7 cellular contexts compared by ENCODE assay signal in the genomic region with DNA sequence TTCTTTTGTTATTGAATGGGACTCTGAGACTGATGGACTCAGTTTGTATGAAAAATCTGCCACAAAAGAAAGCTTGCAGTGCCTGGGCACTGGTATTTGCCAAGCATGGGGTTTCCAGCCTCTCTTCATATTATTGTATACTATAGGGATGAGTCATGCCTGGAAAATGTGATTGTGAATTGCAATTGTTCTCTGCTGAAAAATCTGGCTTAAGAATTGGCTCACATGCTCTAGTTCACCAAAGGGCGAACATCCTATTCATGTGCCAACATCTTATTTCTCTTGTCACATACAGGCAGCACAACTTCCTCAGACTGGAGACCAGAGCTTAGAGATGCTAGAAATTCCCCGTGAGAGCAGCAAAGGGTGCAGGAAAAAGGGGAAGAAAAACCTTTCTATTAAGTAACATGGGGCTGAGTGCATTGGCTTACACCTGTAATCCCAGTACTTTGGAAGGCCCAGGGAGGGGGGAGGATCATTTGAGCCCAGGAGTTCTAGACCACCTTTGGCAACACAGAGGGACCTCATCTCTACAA.
DNase-seq lines count a peak whose midpoint lies in the region; ATAC-seq and TF ChIP-seq lines count a peak whose summit lies in the region.

No MANE protein-coding gene starts in this region.

- TF ChIP-seq RAD21 in HCT116 (IDR thresholded peaks at IDR 0.05; ENCODE audit: low read depth): no peak

- H3K9me3 ChIP-seq in HCT116 (ENCODE audit: control insufficient read depth in 1 of 2, insufficient read depth in 1 of 2, low read depth in 1 of 2, low read length in 2 of 2) (no peaks in the 10 kb centered on the region), RWPE2 (ENCODE audit: severe bottlenecking) (no peaks in the 10 kb centered on the region), skeletal muscle satellite cell (replicated peaks; ENCODE audit: low read length) (no peaks in the 10 kb centered on the region)

- H3K4me3 ChIP-seq in HCT116 (replicated peaks in 1 of 2; ENCODE audit: low read depth in 1 of 2, low read length in 2 of 2) (no peak overlapping the region), RWPE2 (ENCODE audit: severe bottlenecking) (no peak overlapping the region), skeletal muscle satellite cell (ENCODE audit: low read length) (no peak overlapping the region)

- H3K9ac ChIP-seq in HCT116 (ENCODE audit: low read length): no peak overlapping the region
- peak overlapping the region; percentile 43 for H3K9ac ChIP-seq in skeletal muscle satellite cell (ENCODE audit: low read depth, low read length)

- H3K4me2 ChIP-seq in HCT116 (ENCODE audit: low read length): 0 out of 2 replicates have a peak overlapping the region, but pooled peaks have one; percentile 10
- peak overlapping the region; percentile 42 for H3K4me2 ChIP-seq in skeletal muscle satellite cell (ENCODE audit: low read length)

- peak; percentile 34; the same call in 1 of the 2 replicates for ATAC-seq in HCT116
- peak; percentile 90 for ATAC-seq in RWPE2 (ENCODE audit: low read depth)
- ATAC-seq in GM18519 (IDR thresholded peaks at IDR 0.05; ENCODE audit: low FRiP score, unreplicated experiment): no peak

- DNase-seq in HCT116 (ENCODE audit: low read depth, low spot score): no peak
- DNase-seq in RWPE2 (ENCODE audit: low spot score): no peak
- peak; percentile 93 for DNase-seq in fibroblast of peridontal ligament (ENCODE audit: extremely low read depth)
- no peak for DNase-seq in NOMO-1 treated with DMSO at 0.1 percent for 48 hours (lab: John Stamatoyannopoulos, UW; ENCODE audit: unreplicated experiment)
- DNase-seq in NCI-H82 (lab: John Stamatoyannopoulos, UW): no peak

- H3K4me1 ChIP-seq in HCT116 (ENCODE audit: control insufficient read depth in 1 of 2, insufficient read depth in 2 of 2, low read length in 2 of 2): peaks cover 2 to 6% of the 10 kb centered on the region in 2 experiments; a peak in 2 of 4 replicates
- peaks cover 20% of the 10 kb centered on the region for H3K4me1 ChIP-seq in RWPE2 (ENCODE audit: insufficient read depth, poor library complexity, severe bottlenecking)
- peaks cover 13% of the 10 kb centered on the region for H3K4me1 ChIP-seq in skeletal muscle satellite cell (ENCODE audit: control insufficient read depth, insufficient read depth, low read length)

- H3K36me3 ChIP-seq in HCT116 (ENCODE audit: control insufficient read depth in 1 of 2, insufficient read depth in 2 of 2, low read length in 2 of 2) (no peaks in the 10 kb centered on the region), RWPE2 (ENCODE audit: low read depth) (no peaks in the 10 kb centered on the region), skeletal muscle satellite cell (ENCODE audit: insufficient read depth, low read length) (no peaks in the 10 kb centered on the region)

- no TSS peak for BruUV-seq in HCT116 (replicated peaks; lab: Mats Ljungman, UMichigan)

- H3K27me3 ChIP-seq in HCT116 (ENCODE audit: insufficient read depth, low read length): peaks cover 8% of the 10 kb centered on the region; the same call in 1 of the 2 replicates
- H3K27me3 ChIP-seq in RWPE2 (ENCODE audit: insufficient read depth, poor library complexity, severe bottlenecking): no peaks in the 10 kb centered on the region
- no peaks in the 10 kb centered on the region for H3K27me3 ChIP-seq in skeletal muscle satellite cell (ENCODE audit: control insufficient read depth, insufficient read depth, low read length)

- no peak for TF ChIP-seq POLR2A in HCT116 (IDR thresholded peaks at IDR 0.05; ENCODE audit: borderline replicate concordance, extremely low read depth, insufficient read depth, insufficient read length)

- RAD21 ChIA-PET in HCT116 (lab: Charles Lee; ENCODE audit: low non-redundant PET in 1 of 2, low total read pairs in 2 of 2, uncharacterized antibody in 2 of 2, unreplicated experiment in 2 of 2): no interaction called here

- H3K9me2 ChIP-seq in HCT116 (ENCODE audit: insufficient read depth): no peaks in the 10 kb centered on the region

- POLR2A ChIA-PET in HCT116 (lab: Charles Lee): no interaction called here

- TF ChIP-seq CTCF in HCT116 (IDR thresholded peaks at IDR 0.05 in 2 of 3, conservative IDR thresholded peaks at IDR 0.05 in 1 of 3; ENCODE audit: borderline replicate concordance in 1 of 3, insufficient read depth in 1 of 3, low read depth in 2 of 3, low read length in 2 of 3): no peak
- no peak for TF ChIP-seq CTCF in RWPE2 (IDR thresholded peaks at IDR 0.05; ENCODE audit: poor library complexity, severe bottlenecking)

- intact Hi-C loops in HCT116 (cut with micrococcal nuclease): no loop called here

- no peak overlapping the region for H2AFZ ChIP-seq in HCT116 (ENCODE audit: low read depth, low read length, poor library complexity, severe bottlenecking)

- CTCF ChIA-PET in HCT116 (lab: Charles Lee): no interaction called here

- no peaks in the 10 kb centered on the region for H4K20me1 ChIP-seq in HCT116 (ENCODE audit: insufficient read depth)

- H3K27ac ChIP-seq in HCT116 (ENCODE audit: low read depth, low read length) (no peak overlapping the region), RWPE2 (ENCODE audit: poor library complexity, severe bottlenecking) (peak overlapping the region; percentile 81)

- H3K79me2 ChIP-seq in HCT116 (ENCODE audit: insufficient read depth, low read length): no peaks in the 10 kb centered on the region

TF ChIP-seq in HCT116, 20 proteins besides CTCF, POLR2A, EP300 and RAD21:
- TF ChIP-seq JUND (IDR thresholded peaks at IDR 0.05): 0 out of 2 replicates have a peak, but pooled peaks have one; percentile 11
- TF ChIP-seq, protein P1, sequence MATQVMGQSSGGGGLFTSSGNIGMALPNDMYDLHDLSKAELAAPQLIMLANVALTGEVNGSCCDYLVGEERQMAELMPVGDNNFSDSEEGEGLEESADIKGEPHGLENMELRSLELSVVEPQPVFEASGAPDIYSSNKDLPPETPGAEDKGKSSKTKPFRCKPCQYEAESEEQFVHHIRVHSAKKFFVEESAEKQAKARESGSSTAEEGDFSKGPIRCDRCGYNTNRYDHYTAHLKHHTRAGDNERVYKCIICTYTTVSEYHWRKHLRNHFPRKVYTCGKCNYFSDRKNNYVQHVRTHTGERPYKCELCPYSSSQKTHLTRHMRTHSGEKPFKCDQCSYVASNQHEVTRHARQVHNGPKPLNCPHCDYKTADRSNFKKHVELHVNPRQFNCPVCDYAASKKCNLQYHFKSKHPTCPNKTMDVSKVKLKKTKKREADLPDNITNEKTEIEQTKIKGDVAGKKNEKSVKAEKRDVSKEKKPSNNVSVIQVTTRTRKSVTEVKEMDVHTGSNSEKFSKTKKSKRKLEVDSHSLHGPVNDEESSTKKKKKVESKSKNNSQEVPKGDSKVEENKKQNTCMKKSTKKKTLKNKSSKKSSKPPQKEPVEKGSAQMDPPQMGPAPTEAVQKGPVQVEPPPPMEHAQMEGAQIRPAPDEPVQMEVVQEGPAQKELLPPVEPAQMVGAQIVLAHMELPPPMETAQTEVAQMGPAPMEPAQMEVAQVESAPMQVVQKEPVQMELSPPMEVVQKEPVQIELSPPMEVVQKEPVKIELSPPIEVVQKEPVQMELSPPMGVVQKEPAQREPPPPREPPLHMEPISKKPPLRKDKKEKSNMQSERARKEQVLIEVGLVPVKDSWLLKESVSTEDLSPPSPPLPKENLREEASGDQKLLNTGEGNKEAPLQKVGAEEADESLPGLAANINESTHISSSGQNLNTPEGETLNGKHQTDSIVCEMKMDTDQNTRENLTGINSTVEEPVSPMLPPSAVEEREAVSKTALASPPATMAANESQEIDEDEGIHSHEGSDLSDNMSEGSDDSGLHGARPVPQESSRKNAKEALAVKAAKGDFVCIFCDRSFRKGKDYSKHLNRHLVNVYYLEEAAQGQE (IDR thresholded peaks at IDR 0.05; ENCODE audit: low read depth): no peak
- TF ChIP-seq, protein P2, sequence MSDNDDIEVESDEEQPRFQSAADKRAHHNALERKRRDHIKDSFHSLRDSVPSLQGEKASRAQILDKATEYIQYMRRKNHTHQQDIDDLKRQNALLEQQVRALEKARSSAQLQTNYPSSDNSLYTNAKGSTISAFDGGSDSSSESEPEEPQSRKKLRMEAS (IDR thresholded peaks at IDR 0.05): no peak
- peak; percentile 26; the same call in 1 of the 2 replicates for TF ChIP-seq FOSL1 (IDR thresholded peaks at IDR 0.05; ENCODE audit: low read depth)
TF ChIP-seq in HCT116: peak in this region for 2.
